Comparison of ENCODE assay signal across 1 cellular context in genomic region chr19:10027158-10027997, GRCh38.
TF ChIP-seq lines count a peak whose summit lies in the region.

No MANE protein-coding gene starts in this region.

TF ChIP-seq in K562, 482 proteins besides CTCF, POLR2A, EP300 and RAD21 (continued from another document and continues in another):
- TF ChIP-seq ZNF764 (CRISPR knock-in tag; IDR thresholded peaks at IDR 0.05; ENCODE audit: low read depth), result no peak
- no peak for TF ChIP-seq ESRRB (CRISPR knock-in tag; IDR thresholded peaks at IDR 0.05; ENCODE audit: borderline replicate concordance)
- TF ChIP-seq RERE (CRISPR knock-in tag; IDR thresholded peaks at IDR 0.05; ENCODE audit: borderline replicate concordance), result no peak
- peak; percentile 98 for TF ChIP-seq SMC3 (conservative IDR thresholded peaks at IDR 0.05; ENCODE audit: insufficient read depth, low read depth, low read length)
- no peak for TF ChIP-seq XRCC4 (IDR thresholded peaks at IDR 0.05; ENCODE audit: extremely low read depth, insufficient read depth, insufficient read length)
- TF ChIP-seq CHD7 (IDR thresholded peaks at IDR 0.05; ENCODE audit: low read depth, low read length), result no peak
- TF ChIP-seq ZNF239 (CRISPR knock-in tag; IDR thresholded peaks at IDR 0.05), result no peak
- TF ChIP-seq ETV5 (CRISPR knock-in tag; IDR thresholded peaks at IDR 0.05; ENCODE audit: low read depth), result peak; percentile 57; the same call in 1 of the 2 replicates
- TF ChIP-seq ZNF165 (CRISPR knock-in tag; IDR thresholded peaks at IDR 0.05; ENCODE audit: borderline replicate concordance), result no peak
- no peak for TF ChIP-seq NELFE (IDR thresholded peaks at IDR 0.05; ENCODE audit: insufficient read depth, insufficient read length)
- no peak for TF ChIP-seq LARP7 (IDR thresholded peaks at IDR 0.05)
- no peak for TF ChIP-seq MED1 (CRISPR knock-in tag; IDR thresholded peaks at IDR 0.05; ENCODE audit: borderline replicate concordance)
- TF ChIP-seq IRF1 (CRISPR knock-in tag; IDR thresholded peaks at IDR 0.05; ENCODE audit: borderline replicate concordance), result no peak
- TF ChIP-seq MAFF (IDR thresholded peaks at IDR 0.05; ENCODE audit: low read length), result no peak
- TF ChIP-seq RREB1 (CRISPR knock-in tag; IDR thresholded peaks at IDR 0.05), result no peak
- TF ChIP-seq TCF15 (CRISPR knock-in tag; IDR thresholded peaks at IDR 0.05), result no peak
- TF ChIP-seq SRSF1 (IDR thresholded peaks at IDR 0.05; ENCODE audit: low read depth, low read length), result no peak
- no peak; the same call in 1 of the 2 replicates for TF ChIP-seq ZBTB7A (IDR thresholded peaks at IDR 0.05; ENCODE audit: borderline replicate concordance, control insufficient read depth, low read depth, low read length)
- no peak for TF ChIP-seq NR2C1 (IDR thresholded peaks at IDR 0.05)
- no peak for TF ChIP-seq NR2C1 (tag; IDR thresholded peaks at IDR 0.05)
- TF ChIP-seq TSHZ1 (CRISPR knock-in tag; IDR thresholded peaks at IDR 0.05), result no peak
